16 cellular contexts compared by ENCODE assay signal in the genomic region with DNA sequence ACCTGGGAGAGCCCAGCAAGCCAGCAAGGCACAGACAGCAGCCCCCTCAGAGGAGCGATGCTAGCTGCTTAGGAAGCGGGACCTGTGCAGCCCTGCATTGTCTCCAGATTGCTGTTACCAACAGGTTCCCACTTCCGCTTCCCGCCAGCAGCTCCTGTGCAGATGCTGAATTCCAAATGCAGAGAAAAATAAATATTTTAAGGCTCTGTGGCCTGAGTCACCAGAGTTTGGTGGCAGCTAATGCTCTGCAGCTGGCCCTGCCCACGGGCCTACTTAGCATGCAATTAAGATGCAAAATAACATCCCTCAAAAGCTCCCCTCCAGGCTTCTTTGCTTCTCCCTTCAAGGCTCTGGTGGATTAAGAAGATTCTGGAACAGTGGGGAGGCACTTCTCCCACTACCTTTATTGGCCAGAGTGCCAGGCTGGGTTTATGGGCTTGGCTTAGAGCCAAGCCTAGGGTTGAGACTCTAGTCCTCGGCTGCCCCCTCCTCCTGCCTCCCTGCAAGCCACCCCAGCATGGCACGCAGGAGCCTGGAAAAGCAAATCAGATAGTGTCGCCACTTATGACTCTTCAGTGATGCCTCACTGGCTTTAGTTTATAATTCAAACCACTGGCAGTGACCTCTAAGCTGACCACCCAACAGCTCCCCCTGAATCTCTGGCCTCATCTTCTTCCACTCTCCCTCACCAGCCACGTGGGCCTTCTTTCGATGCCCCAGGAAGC.
DNase-seq lines count a peak whose midpoint lies in the region; ATAC-seq and TF ChIP-seq lines count a peak whose summit lies in the region.
"Had no signal": no experiment of that assay in that cellular context is flagged by ENCODE, and none has a peak within 500 bp of the region (broad histone marks: within the 10 kb centered on the region; RNA-seq: fewer than 3 reads in every experiment).

No MANE protein-coding gene starts in this region.

- peaks cover 39% of the 10 kb centered on the region for H3K27me3 Mint-ChIP-seq in nephron progenitor cell (ENCODE audit: low read depth, poor library complexity)

- no peaks in the 10 kb centered on the region for H3K9me3 ChIP-seq in HAP-1
- no peaks in the 10 kb centered on the region for H3K9me3 ChIP-seq in effector memory CD4-positive, alpha-beta T cell (ENCODE audit: control insufficient read depth, low read length)
- H3K9me3 ChIP-seq: prostate gland had no signal

- no peaks in the 10 kb centered on the region for H3K4me1 ChIP-seq in HAP-1
- no peaks in the 10 kb centered on the region for H3K4me1 ChIP-seq in effector memory CD4-positive, alpha-beta T cell (ENCODE audit: control insufficient read depth, insufficient read depth, low read length, poor library complexity, severe bottlenecking)
- H3K4me1 ChIP-seq: prostate gland had no signal

- no peaks in the 10 kb centered on the region; the same call in 1 of the 2 replicates for H3K27me3 ChIP-seq in HAP-1 (ENCODE audit: low read depth)
- peaks cover 5% of the 10 kb centered on the region for H3K27me3 ChIP-seq in effector memory CD4-positive, alpha-beta T cell (replicated peaks; ENCODE audit: control insufficient read depth, insufficient read depth, low read length, poor library complexity, severe bottlenecking)

- H3K4me3 ChIP-seq in HAP-1, result no peak overlapping the region
- H3K4me3 ChIP-seq in effector memory CD4-positive, alpha-beta T cell (ENCODE audit: insufficient read depth, low read depth, low read length, poor library complexity, severe bottlenecking), result no peak overlapping the region
- H3K4me3 ChIP-seq: prostate gland had no signal

- in situ Hi-C loops in HAP-1 (cut with MboI; ENCODE audit: low sequenced_read_pairs), result no loop called here

- no peak for TF ChIP-seq CTCF in nephron progenitor cell (IDR thresholded peaks at IDR 0.05)

- H3K9me3 Mint-ChIP-seq in nephron progenitor cell, result no peaks in the 10 kb centered on the region

- no peak for ATAC-seq in esophagus mucosa

- no peaks in the 10 kb centered on the region for H3K36me3 ChIP-seq in HAP-1 (replicated peaks)
- H3K36me3 ChIP-seq in effector memory CD4-positive, alpha-beta T cell (ENCODE audit: control insufficient read depth, insufficient read depth, low read length), result no peaks in the 10 kb centered on the region
- H3K36me3 ChIP-seq: prostate gland had no signal

- DNase-seq in DMS153 (lab: John Stamatoyannopoulos, UW) (peak; percentile 56), HAP-1 (ENCODE audit: low spot score in 2 of 2) (peak; percentile 43 to 55), NCI-H82 (lab: John Stamatoyannopoulos, UW) (peak; percentile 80), iPS-NIHi7 (ENCODE audit: extremely low spot score) (peak; percentile 30), CD1c-positive myeloid dendritic cell (ENCODE audit: extremely low spot score) (no peak), nephron progenitor cell (no peak)
- no peak for DNase-seq in effector memory CD4-positive, alpha-beta T cell
- DNase-seq: activated B cell treated with CpG ODN at 0.5 μM for 24 hours; activated effector memory CD4-positive, alpha-beta T cell treated with anti-CD3 and anti-CD28 coated beads, Interleukin-2, amount 50 U/mL, for 16 hours; kidney; NCI-H1436; OCI-M1; substantia nigra had no signal

- peaks cover 17% of the 10 kb centered on the region for H3K4me1 Mint-ChIP-seq in nephron progenitor cell

- no peak overlapping the region for H3K4me3 Mint-ChIP-seq in nephron progenitor cell
- H3K4me3 Mint-ChIP-seq: activated B cell treated with CpG ODN at 0.5 μM for 24 hours had no signal

- no peak overlapping the region for H3K27ac Mint-ChIP-seq in nephron progenitor cell
- H3K27ac Mint-ChIP-seq: activated B cell treated with CpG ODN at 0.5 μM for 24 hours had no signal

- no peak overlapping the region for H3K27ac ChIP-seq in effector memory CD4-positive, alpha-beta T cell (ENCODE audit: insufficient read depth, low read length, poor library complexity, severe bottlenecking)
- H3K27ac ChIP-seq: epithelial cell of prostate, prostate gland had no signal

- no peaks in the 10 kb centered on the region for H3K36me3 Mint-ChIP-seq in nephron progenitor cell (ENCODE audit: low read depth)

Comparison
In these comparisons a context has a peak if more than half of its experiments do, and no peak if none do; other contexts are left out.
1. DNase-seq: peak in DMS153 (single experiment), HAP-1 (2 of 2), NCI-H82 (single experiment) and iPS-NIHi7 (single experiment); none in CD1c-positive myeloid dendritic cell (single experiment), effector memory CD4-positive, alpha-beta T cell (0 of 3) and nephron progenitor cell (single experiment).